In the genomic region with DNA sequence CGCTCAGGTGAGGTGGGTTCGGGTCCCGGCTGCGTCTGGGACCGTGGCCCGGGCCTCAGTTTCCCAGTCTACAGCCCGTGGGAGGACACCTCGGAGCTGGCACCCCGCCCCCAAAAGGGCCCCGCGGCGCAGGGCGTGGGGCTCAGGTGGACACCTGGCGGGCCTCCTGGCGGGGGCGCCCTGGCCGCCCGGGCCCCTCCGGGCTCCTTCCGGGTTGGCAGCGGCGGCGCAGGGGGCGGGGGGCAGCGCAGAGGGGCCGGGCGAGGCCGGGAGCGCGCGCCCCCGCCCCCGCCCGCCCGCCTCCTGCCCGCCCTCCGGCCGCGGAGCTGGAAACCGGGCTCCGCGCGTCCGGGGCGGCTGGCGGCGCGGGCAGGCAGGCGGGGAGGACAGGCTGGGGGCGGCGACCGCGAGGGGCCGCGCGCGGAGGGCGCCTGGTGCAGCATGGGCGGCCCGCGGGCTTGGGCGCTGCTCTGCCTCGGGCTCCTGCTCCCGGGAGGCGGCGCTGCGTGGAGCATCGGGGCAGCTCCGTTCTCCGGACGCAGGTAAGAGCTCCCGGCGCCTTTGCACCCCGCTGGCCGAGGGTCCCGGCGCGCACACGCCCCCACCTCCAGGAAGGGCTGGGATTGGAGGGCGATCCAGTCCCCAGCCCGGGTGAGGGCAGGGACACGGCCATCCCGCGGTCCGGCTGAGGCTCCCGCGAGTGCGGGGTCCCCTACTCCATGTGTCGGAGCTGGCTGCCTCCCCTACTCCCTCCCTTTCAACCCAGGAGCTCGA, we compare ENCODE assay signal across 8 cellular contexts. TPM values are rescaled to one million over a fixed set of nuclear protein-coding genes. Genes with fewer than 3 reads are reported as not detected.
DNase-seq lines count a peak whose midpoint lies in the region; ATAC-seq and TF ChIP-seq lines count a peak whose summit lies in the region.

TSS of gene EMID1 (plus strand) at position 299 of the 774 bp plus-strand sequence. CDS start at position 442, 143 bp downstream.

- no peak for TF ChIP-seq EP300 in esophagus muscularis mucosa (IDR thresholded peaks at IDR 0.05)
- no peak for TF ChIP-seq EP300 in neural cell (conservative IDR thresholded peaks at IDR 0.05; ENCODE audit: poor library complexity, severe bottlenecking)

- no peaks in the 10 kb centered on the region for H4K20me1 ChIP-seq in neural cell (ENCODE audit: insufficient read depth)

- peaks cover 8 to 30% (median 20%) of the 10 kb centered on the region in 4 donors for H3K4me1 ChIP-seq in esophagus muscularis mucosa

- H3K4me2 ChIP-seq in neural cell (ENCODE audit: low read length), result peak within 1 kb of the TSS; percentile 15

- H3K27ac Mint-ChIP-seq in T-cell, result peak within 1 kb of the TSS in 1 of 2 donors; percentile 55

- no peaks in the 10 kb centered on the region for H3K9me2 ChIP-seq in neural cell (ENCODE audit: insufficient read depth, low read length)

- TF ChIP-seq CTCF in GM12875 (IDR thresholded peaks at IDR 0.05; ENCODE audit: borderline replicate concordance, insufficient read depth, low read depth, low read length) (0 out of 2 replicates have a peak, but pooled peaks have one; percentile 27), esophagus muscularis mucosa (IDR thresholded peaks at IDR 0.05) (peak; percentile 18 to 32 (median 19)), neural cell (IDR thresholded peaks at IDR 0.05; ENCODE audit: poor library complexity, severe bottlenecking) (peak; percentile 53)

- H3K4me3 ChIP-seq in GM12875 (ENCODE audit: low read depth, low read length) (peak within 1 kb of the TSS; percentile 97), esophagus muscularis mucosa (peak within 1 kb of the TSS; percentile 51 to 63 (median 55)), neural cell (ENCODE audit: low read length) (peak within 1 kb of the TSS; percentile 74)

- intact Hi-C loops in esophagus muscularis mucosa (cut with DNase I), result no loop called here

- DNase-seq in AG08396 (ENCODE audit: low spot score) (peak; percentile 59), T-cell (peak in 5 of 34 experiments; percentile 9 to 31 (median 18)), esophagus muscularis mucosa (ENCODE audit: extremely low spot score) (no peak), KG1 (lab: John Stamatoyannopoulos, UW) (no peak), cerebellum (ENCODE audit: low spot score) (no peak)

- H3K27ac ChIP-seq in esophagus muscularis mucosa (replicated peaks in 1 of 4) (no peak within 1 kb of the TSS), neural cell (ENCODE audit: low read length) (no peak within 1 kb of the TSS)

- no peak for TF ChIP-seq POLR2A in esophagus muscularis mucosa (IDR thresholded peaks at IDR 0.05; ENCODE audit: low read depth)

- TF ChIP-seq RAD21 in neural cell (conservative IDR thresholded peaks at IDR 0.05), result no peak

- no peaks in the 10 kb centered on the region for H3F3A ChIP-seq in neural cell (ENCODE audit: insufficient read depth, low read length, poor library complexity, severe bottlenecking)

- no peaks in the 10 kb centered on the region for H3K79me2 ChIP-seq in neural cell (replicated peaks; ENCODE audit: insufficient read depth, low read length)

- H3K27me3 ChIP-seq in esophagus muscularis mucosa (peaks cover 0 to 16% (median 9%) of the 10 kb centered on the region in 4 donors), neural cell (ENCODE audit: insufficient read depth, low read depth, low read length) (no peaks in the 10 kb centered on the region)

- peak; percentile 35 to 55 (median 48) for ATAC-seq in T-cell (replicated peaks in 1 of 4)
- ATAC-seq in GM18520 (IDR thresholded peaks at IDR 0.05; ENCODE audit: unreplicated experiment), result no peak

- CTCF ChIA-PET in T-cell (lab: Charles Lee), result interaction anchor here in 1 of 2 donors (0.6 kb wide), 1 partner anchor 36 kb away, joined by 3 read pairs; no protein-coding TSS in a partner anchor

- no peaks in the 10 kb centered on the region for H3K36me3 Mint-ChIP-seq in T-cell

- peaks cover 19 to 39% of the 10 kb centered on the region in 2 donors for H3K27me3 Mint-ChIP-seq in T-cell

- peak within 1 kb of the TSS; percentile 62 to 77 (median 69) for H3K4me3 Mint-ChIP-seq in T-cell

- 6% methylated on average over 6 of the region's 90 CpGs for WGBS in esophagus muscularis mucosa

- H3K36me3 ChIP-seq in esophagus muscularis mucosa, result no peaks in the 10 kb centered on the region
- no peaks in the 10 kb centered on the region for H3K36me3 ChIP-seq in neural cell (ENCODE audit: insufficient read depth, low read length)

- H3K9me3 ChIP-seq in esophagus muscularis mucosa (no peaks in the 10 kb centered on the region), neural cell (ENCODE audit: low read length) (no peaks in the 10 kb centered on the region)

- H3K9ac ChIP-seq in neural cell (ENCODE audit: low read length), result peak within 1 kb of the TSS; percentile 66

- POLR2A ChIA-PET in T-cell (lab: Charles Lee), result no interaction called here

- peaks cover 18 to 26% (median 26%) of the 10 kb centered on the region in 3 donors for H3K4me1 Mint-ChIP-seq in T-cell

- H3K9me3 Mint-ChIP-seq in T-cell, result no peaks in the 10 kb centered on the region

- peak within 1 kb of the TSS; percentile 45 for H2AFZ ChIP-seq in neural cell (ENCODE audit: low read depth, low read length)

TF ChIP-seq in neural cell, 6 proteins besides CTCF, POLR2A, EP300 and RAD21:
- TF ChIP-seq SMC3 (conservative IDR thresholded peaks at IDR 0.05; ENCODE audit: poor library complexity) (peak; percentile 14), REST (IDR thresholded peaks at IDR 0.05; ENCODE audit: borderline replicate concordance) (no peak), POLR2AphosphoS5 (IDR thresholded peaks at IDR 0.05) (peak; percentile 10)
TF ChIP-seq in neural cell: peak in this region for 2.

RNA-seq across cellular contexts. Expression of gene EMID1, which starts in this region (rescaled TPM):
- total RNA-seq in T-cell, result 1 to 10 TPM in 1 of 5 donors, under 1 TPM in 4; 0.32 to 1.5 (median 0.76) TPM
- total RNA-seq in esophagus muscularis mucosa, result 1 to 10 TPM in 2 of 4 donors, under 1 TPM in 2; 0.65 to 4.0 (median 0.93) TPM
- polyA plus RNA-seq in neural cell, result 14.1 and 22.2 TPM in 2 replicates
- 9.1 and 9.5 TPM in 2 replicates for polyA minus RNA-seq in neural cell
- total RNA-seq in cerebellum, result 8.0 TPM
